9 cellular contexts compared by ENCODE assay signal in genomic region chr3:128648402-128648801, GRCh38. TPM values are rescaled to one million over a fixed set of nuclear protein-coding genes. Genes with fewer than 3 reads are reported as not detected.
DNase-seq lines count a peak whose midpoint lies in the region; TF ChIP-seq lines count a peak whose summit lies in the region.
"Had no signal": no experiment of that assay in that cellular context is flagged by ENCODE, and none has a peak within 500 bp of the region (broad histone marks: within the 10 kb centered on the region; RNA-seq: fewer than 3 reads in every experiment).

No MANE protein-coding gene starts in this region.

- no peaks in the 10 kb centered on the region for H3K9me3 Mint-ChIP-seq in activated naive CD4-positive, alpha-beta T cell treated with anti-CD3 and anti-CD28 coated beads, Interleukin-2, amount 50 U/mL, for 24 hours
- H3K9me3 Mint-ChIP-seq in activated T-helper 1 cell treated with anti-CD3 and anti-CD28 coated beads, Interleukin-12 subunit alpha, Interleukin-12 subunit beta, Interleukin-2, Interleukin-4 antibody, amounts not matched to agents 30 ng/mL and 10 ng/mL and 1 ng/mL, durations not matched to agents 14 hours and 24 hours and 36 hours = no peaks in the 10 kb centered on the region

- TF ChIP-seq CTCF in suprapubic skin (IDR thresholded peaks at IDR 0.05) = no peak

- H3K9me3 ChIP-seq in iPS-18a (ENCODE audit: control insufficient read depth, low read depth, low read length) (no peaks in the 10 kb centered on the region), suprapubic skin (no peaks in the 10 kb centered on the region)

- no peak overlapping the region for H3K9ac ChIP-seq in iPS-18a (ENCODE audit: low read length)

- CTCF ChIA-PET in HEK293T (lab: Yijun Ruan, JAX) = interaction anchor here (2.0 kb wide), 1 partner anchor 32 kb away, joined by 8 read pairs; no protein-coding TSS in a partner anchor

- H3K36me3 Mint-ChIP-seq in activated naive CD4-positive, alpha-beta T cell treated with anti-CD3 and anti-CD28 coated beads, Interleukin-2, amount 50 U/mL, for 24 hours = peaks cover 7% of the 10 kb centered on the region
- H3K36me3 Mint-ChIP-seq in activated T-helper 1 cell treated with anti-CD3 and anti-CD28 coated beads, Interleukin-12 subunit alpha, Interleukin-12 subunit beta, Interleukin-2, Interleukin-4 antibody, amounts not matched to agents 30 ng/mL and 10 ng/mL and 1 ng/mL, durations not matched to agents 14 hours and 24 hours and 36 hours (ENCODE audit: low read depth) = peaks cover 17% of the 10 kb centered on the region

- no peak overlapping the region for H3K27ac Mint-ChIP-seq in activated naive CD4-positive, alpha-beta T cell treated with anti-CD3 and anti-CD28 coated beads, Interleukin-2, amount 50 U/mL, for 24 hours
- H3K27ac Mint-ChIP-seq in activated T-helper 1 cell treated with anti-CD3 and anti-CD28 coated beads, Interleukin-12 subunit alpha, Interleukin-12 subunit beta, Interleukin-2, Interleukin-4 antibody, amounts not matched to agents 30 ng/mL and 10 ng/mL and 1 ng/mL, durations not matched to agents 14 hours and 24 hours and 36 hours = no peak overlapping the region

- H3K27me3 ChIP-seq in iPS-18a (ENCODE audit: control insufficient read depth, insufficient read depth, low read length) = no peaks in the 10 kb centered on the region
- no peaks in the 10 kb centered on the region for H3K27me3 ChIP-seq in suprapubic skin

- WGBS in suprapubic skin = 57% methylated on average over 4 of the region's 4 CpGs

- no peaks in the 10 kb centered on the region for H3K27me3 Mint-ChIP-seq in activated naive CD4-positive, alpha-beta T cell treated with anti-CD3 and anti-CD28 coated beads, Interleukin-2, amount 50 U/mL, for 24 hours
- H3K27me3 Mint-ChIP-seq in activated T-helper 1 cell treated with anti-CD3 and anti-CD28 coated beads, Interleukin-12 subunit alpha, Interleukin-12 subunit beta, Interleukin-2, Interleukin-4 antibody, amounts not matched to agents 30 ng/mL and 10 ng/mL and 1 ng/mL, durations not matched to agents 14 hours and 24 hours and 36 hours (ENCODE audit: insufficient read depth) = no peaks in the 10 kb centered on the region

- H3K4me1 ChIP-seq in iPS-18a (ENCODE audit: control insufficient read depth, low read depth, low read length) = peaks cover 8% of the 10 kb centered on the region
- H3K4me1 ChIP-seq in suprapubic skin = peaks cover 24% of the 10 kb centered on the region

- H3K4me3 ChIP-seq in iPS-18a (ENCODE audit: low read length) (peak overlapping the region; percentile 82), suprapubic skin (peak overlapping the region; percentile 70)

- TF ChIP-seq POLR2A in suprapubic skin (IDR thresholded peaks at IDR 0.05) = no peak

- H3K4me1 Mint-ChIP-seq in activated naive CD4-positive, alpha-beta T cell treated with anti-CD3 and anti-CD28 coated beads, Interleukin-2, amount 50 U/mL, for 24 hours = peaks cover 37% of the 10 kb centered on the region
- peaks cover 19% of the 10 kb centered on the region for H3K4me1 Mint-ChIP-seq in activated T-helper 1 cell treated with anti-CD3 and anti-CD28 coated beads, Interleukin-12 subunit alpha, Interleukin-12 subunit beta, Interleukin-2, Interleukin-4 antibody, amounts not matched to agents 30 ng/mL and 10 ng/mL and 1 ng/mL, durations not matched to agents 14 hours and 24 hours and 36 hours (ENCODE audit: low read depth)

- peaks cover 11% of the 10 kb centered on the region for H3K36me3 ChIP-seq in iPS-18a (ENCODE audit: control insufficient read depth, low read depth, low read length)
- H3K36me3 ChIP-seq in suprapubic skin = peaks cover 15% of the 10 kb centered on the region

- peak overlapping the region; percentile 93 for H3K4me3 Mint-ChIP-seq in activated naive CD4-positive, alpha-beta T cell treated with anti-CD3 and anti-CD28 coated beads, Interleukin-2, amount 50 U/mL, for 24 hours
- peak overlapping the region; percentile 90 for H3K4me3 Mint-ChIP-seq in activated T-helper 1 cell treated with anti-CD3 and anti-CD28 coated beads, Interleukin-12 subunit alpha, Interleukin-12 subunit beta, Interleukin-2, Interleukin-4 antibody, amounts not matched to agents 30 ng/mL and 10 ng/mL and 1 ng/mL, durations not matched to agents 14 hours and 24 hours and 36 hours

- no peak for TF ChIP-seq EP300 in suprapubic skin (IDR thresholded peaks at IDR 0.05)

- POLR2A ChIA-PET in HEK293T (lab: Yijun Ruan, JAX) = interaction anchor here (1.2 to 3.1 kb wide), 2 partner anchors 8 to 32 kb away, joined by 3 to 22 read pairs; no protein-coding TSS in a partner anchor

- intact Hi-C loops in activated T-helper 1 cell treated with anti-CD3 and anti-CD28 coated beads, Interleukin-12 subunit alpha, Interleukin-12 subunit beta, Interleukin-2, Interleukin-4 antibody, amounts not matched to agents 30 ng/mL and 10 ng/mL and 1 ng/mL, durations not matched to agents 14 hours and 24 hours and 36 hours (cut with micrococcal nuclease) = no loop called here

- no peak for DNase-seq in activated naive CD4-positive, alpha-beta T cell treated with anti-CD3 and anti-CD28 coated beads, Interleukin-2, amount 50 U/mL, for 16 hours
- no peak for DNase-seq in activated T-helper 1 cell treated with anti-CD3 and anti-CD28 coated beads, Interleukin-12 subunit alpha, Interleukin-12 subunit beta, Interleukin-2, Interleukin-4 antibody, amounts not matched to agents 30 ng/mL and 10 ng/mL and 1 ng/mL, durations not matched to agents 14 hours and 24 hours and 36 hours (ENCODE audit: low spot score)
- DNase-seq in suprapubic skin (ENCODE audit: low spot score in 2 of 2) (no peak), mucosa of gallbladder (ENCODE audit: low spot score) (no peak), GOT3 (lab: John Stamatoyannopoulos, UW) (no peak), HEK293T (ENCODE audit: extremely low spot score) (no peak)
- DNase-seq: NCI-H1436 had no signal

- no peak overlapping the region for H3K27ac ChIP-seq in iPS-18a (ENCODE audit: low read length)
- no peak overlapping the region for H3K27ac ChIP-seq in suprapubic skin

TF ChIP-seq in HEK293T, 16 proteins besides CTCF, POLR2A, EP300 and RAD21:
- TF ChIP-seq SUZ12 (IDR thresholded peaks at IDR 0.05) (no peak), TARDBP (IDR thresholded peaks at IDR 0.05) (no peak), PKNOX1 (IDR thresholded peaks at IDR 0.05) (no peak), LEF1 (IDR thresholded peaks at IDR 0.05; ENCODE audit: borderline replicate concordance) (no peak), BHLHE40 (IDR thresholded peaks at IDR 0.05; ENCODE audit: borderline replicate concordance) (no peak), FOXA1 (IDR thresholded peaks at IDR 0.05) (no peak), ARNT (IDR thresholded peaks at IDR 0.05) (no peak), HDGF (IDR thresholded peaks at IDR 0.05; ENCODE audit: borderline replicate concordance) (no peak), NFRKB (IDR thresholded peaks at IDR 0.05) (no peak), FOXM1 (IDR thresholded peaks at IDR 0.05; ENCODE audit: borderline replicate concordance) (no peak)

RNA-seq across cellular contexts. Expression of gene RPN1, which starts 2.2 kb away (rescaled TPM):
- 190 and 194 TPM in 2 replicates for total RNA-seq in activated T-helper 1 cell treated with anti-CD3 and anti-CD28 coated beads, Interleukin-12 subunit alpha, Interleukin-12 subunit beta, Interleukin-2, Interleukin-4 antibody, amounts not matched to agents 30 ng/mL and 10 ng/mL and 1 ng/mL, durations not matched to agents 14 hours and 24 hours and 36 hours
- total RNA-seq in suprapubic skin (100 to 1,000 TPM in 3 of 4 donors, 10 to 100 TPM in 1; 91.5 to 150 (median 148) TPM), mucosa of gallbladder (226 TPM)
